In the genomic region with DNA sequence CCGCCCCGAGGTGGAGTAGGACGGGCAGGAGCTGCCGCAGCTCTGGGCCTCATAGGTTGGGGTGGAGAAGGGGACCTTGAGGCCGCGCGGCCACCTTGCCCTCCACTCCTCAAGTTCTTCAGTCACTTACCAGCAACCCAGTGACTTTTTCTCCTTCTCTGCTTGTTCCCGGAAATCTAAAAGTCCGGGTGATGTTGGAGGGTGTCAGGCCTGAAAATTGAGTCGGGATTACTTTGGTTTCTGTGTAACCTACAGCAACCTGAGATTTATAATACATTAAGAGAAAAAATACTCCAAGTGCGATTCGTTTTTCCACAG, we compare ENCODE assay signal across 1 cellular context.
TF ChIP-seq lines count a peak whose summit lies in the region.

No MANE protein-coding gene starts in this region.

TF ChIP-seq in GM23338, 12 proteins besides CTCF, POLR2A, EP300 and RAD21 (continued from another document):
- no peak for TF ChIP-seq POLR2AphosphoS5 (IDR thresholded peaks at IDR 0.05; ENCODE audit: low read depth)
- no peak for TF ChIP-seq ZNF331 (CRISPR knock-in tag; IDR thresholded peaks at IDR 0.05; ENCODE audit: low read depth)
